ENCODE assay signal across 8 cellular contexts in genomic region chr7:143287935-143288826, GRCh38. TPM values are rescaled to one million over a fixed set of nuclear protein-coding genes. Genes with fewer than 3 reads are reported as not detected.
DNase-seq lines count a peak whose midpoint lies in the region; ATAC-seq and TF ChIP-seq lines count a peak whose summit lies in the region.

CASP2 (plus strand) TSS chr7:143288351; CDS start chr7:143288456, 105 bp downstream.

- TF ChIP-seq EP300 in neural cell (conservative IDR thresholded peaks at IDR 0.05; ENCODE audit: poor library complexity, severe bottlenecking) = peak; percentile 34

- peak within 1 kb of the TSS; percentile 49; the same call in 1 of the 2 replicates for H3K27ac ChIP-seq in MM.1S (ENCODE audit: low read length)
- peak within 1 kb of the TSS; percentile 89 for H3K27ac ChIP-seq in neural cell (ENCODE audit: low read length)

- H3K4me1 ChIP-seq in MM.1S (ENCODE audit: low read length) = peaks cover 16% of the 10 kb centered on the region

- H3K27me3 ChIP-seq in MM.1S (replicated peaks; ENCODE audit: insufficient read depth, low read length) = no peaks in the 10 kb centered on the region
- H3K27me3 ChIP-seq in neural cell (ENCODE audit: insufficient read depth, low read depth, low read length) = no peaks in the 10 kb centered on the region

- peak within 1 kb of the TSS; percentile 92 for H3K9ac ChIP-seq in MM.1S (ENCODE audit: low read length)
- peak within 1 kb of the TSS; percentile 97 for H3K9ac ChIP-seq in neural cell (ENCODE audit: low read length)

- H3K9me3 ChIP-seq in MM.1S (replicated peaks; ENCODE audit: insufficient read depth, low read length) (no peaks in the 10 kb centered on the region), neural cell (ENCODE audit: low read length) (no peaks in the 10 kb centered on the region)

- TF ChIP-seq RAD21 in neural cell (conservative IDR thresholded peaks at IDR 0.05) = peak; percentile 28

- peaks cover 12% of the 10 kb centered on the region for H3K36me3 ChIP-seq in MM.1S (replicated peaks; ENCODE audit: insufficient read depth, low read length)
- H3K36me3 ChIP-seq in neural cell (ENCODE audit: insufficient read depth, low read length) = peaks cover 4% of the 10 kb centered on the region

- H3K9me2 ChIP-seq in MM.1S (replicated peaks; ENCODE audit: insufficient read depth, low read length) (no peaks in the 10 kb centered on the region), neural cell (ENCODE audit: insufficient read depth, low read length) (no peaks in the 10 kb centered on the region)

- TF ChIP-seq CTCF in MM.1S (IDR thresholded peaks at IDR 0.05; ENCODE audit: low read length) (peak; percentile 37), neural cell (IDR thresholded peaks at IDR 0.05; ENCODE audit: poor library complexity, severe bottlenecking) (peak; percentile 61)

- H3F3A ChIP-seq in MM.1S (ENCODE audit: insufficient read depth, low read length) (no peaks in the 10 kb centered on the region), neural cell (ENCODE audit: insufficient read depth, low read length, poor library complexity, severe bottlenecking) (no peaks in the 10 kb centered on the region)

- H3K4me3 Mint-ChIP-seq in stimulated activated naive CD8-positive, alpha-beta T cell treated with anti-CD3 and anti-CD28 coated beads, Interleukin-15, amount 100 ng/mL, for 72 hours = peak within 1 kb of the TSS; percentile 94 to 97

- peak within 1 kb of the TSS; percentile 96 to 97 for H3K27ac Mint-ChIP-seq in stimulated activated naive CD8-positive, alpha-beta T cell treated with anti-CD3 and anti-CD28 coated beads, Interleukin-15, amount 100 ng/mL, for 72 hours

- H3K4me1 Mint-ChIP-seq in stimulated activated naive CD8-positive, alpha-beta T cell treated with anti-CD3 and anti-CD28 coated beads, Interleukin-15, amount 100 ng/mL, for 72 hours = peaks cover 58% of the 10 kb centered on the region

- H2AFZ ChIP-seq in MM.1S (ENCODE audit: low read length) = peak within 1 kb of the TSS; percentile 90
- peak within 1 kb of the TSS; percentile 96 for H2AFZ ChIP-seq in neural cell (ENCODE audit: low read depth, low read length)

- H3K9me3 Mint-ChIP-seq in stimulated activated naive CD8-positive, alpha-beta T cell treated with anti-CD3 and anti-CD28 coated beads, Interleukin-15, amount 100 ng/mL, for 72 hours = peaks cover 4 to 5% of the 10 kb centered on the region in 2 donors

- H4K20me1 ChIP-seq in MM.1S (ENCODE audit: insufficient read depth, low read length) (no peaks in the 10 kb centered on the region), neural cell (ENCODE audit: insufficient read depth) (no peaks in the 10 kb centered on the region)

- no peaks in the 10 kb centered on the region for H3K27me3 Mint-ChIP-seq in stimulated activated naive CD8-positive, alpha-beta T cell treated with anti-CD3 and anti-CD28 coated beads, Interleukin-15, amount 100 ng/mL, for 72 hours

- DNase-seq in GDM1 (lab: John Stamatoyannopoulos, UW) (peak; percentile 98), HCEC 1CT (peak; percentile 96), MM.1S (peak; percentile 99), SHP77 treated with DMSO at 0.1 percent for 48 hours (lab: John Stamatoyannopoulos, UW) (peak; percentile 64), fibroblast of the conjunctiva (ENCODE audit: low read depth) (peak; percentile 96)
- DNase-seq in activated effector memory CD4-positive, alpha-beta T cell treated with anti-CD3 and anti-CD28 coated beads, Interleukin-2, amount 50 U/mL, for 16 hours = peak; percentile 99
- peak; percentile 98 to 99 for DNase-seq in stimulated activated naive CD8-positive, alpha-beta T cell treated with anti-CD3 and anti-CD28 coated beads, Interleukin-15, amount 100 ng/mL, for 72 hours

- ATAC-seq in stimulated activated naive CD8-positive, alpha-beta T cell treated with anti-CD3 and anti-CD28 coated beads, Interleukin-15, amount 100 ng/mL, for 72 hours = peak; percentile 93

- H3K4me2 ChIP-seq in MM.1S (ENCODE audit: low read depth, low read length) (peak within 1 kb of the TSS; percentile 76), neural cell (ENCODE audit: low read length) (peak within 1 kb of the TSS; percentile 90)

- H3K4me3 ChIP-seq in MM.1S (ENCODE audit: low read length) (peak within 1 kb of the TSS; percentile 70), neural cell (ENCODE audit: low read length) (peak within 1 kb of the TSS; percentile 98)

- H3K79me2 ChIP-seq in MM.1S (ENCODE audit: low read length) (peaks cover 43% of the 10 kb centered on the region), neural cell (replicated peaks; ENCODE audit: insufficient read depth, low read length) (peaks cover 40% of the 10 kb centered on the region)

TF ChIP-seq in neural cell, 6 proteins besides CTCF, POLR2A, EP300 and RAD21:
- TF ChIP-seq SMC3 (conservative IDR thresholded peaks at IDR 0.05; ENCODE audit: poor library complexity) (peak; percentile 28), TAF1 (IDR thresholded peaks at IDR 0.05; ENCODE audit: low read depth) (peak; percentile 76), EZH2 (IDR thresholded peaks at IDR 0.05; ENCODE audit: borderline replicate concordance, insufficient read depth, low read length, poor library complexity, severe bottlenecking) (no peak), REST (IDR thresholded peaks at IDR 0.05; ENCODE audit: borderline replicate concordance) (peak; percentile 83), POLR2AphosphoS5 (IDR thresholded peaks at IDR 0.05) (peak; percentile 96), MXI1 (conservative IDR thresholded peaks at IDR 0.05; ENCODE audit: poor library complexity, severe bottlenecking) (peak; percentile 82)

RNA-seq across cellular contexts. Expression of gene CASP2, which starts in this region (rescaled TPM):
- 9.0 and 15.8 TPM in 2 replicates for polyA plus RNA-seq in neural cell
- 20.4 and 31.4 TPM in 2 replicates for polyA minus RNA-seq in neural cell

Comparison
In these comparisons a context has a peak if more than half of its experiments do, and no peak if none do; other contexts are left out.
1. Peak in every context shown above with its lines: DNase-seq, ATAC-seq, H3K4me3 ChIP-seq and H3K27ac ChIP-seq.